Comparison of ENCODE assay signal across 29 cellular contexts in the genomic region with DNA sequence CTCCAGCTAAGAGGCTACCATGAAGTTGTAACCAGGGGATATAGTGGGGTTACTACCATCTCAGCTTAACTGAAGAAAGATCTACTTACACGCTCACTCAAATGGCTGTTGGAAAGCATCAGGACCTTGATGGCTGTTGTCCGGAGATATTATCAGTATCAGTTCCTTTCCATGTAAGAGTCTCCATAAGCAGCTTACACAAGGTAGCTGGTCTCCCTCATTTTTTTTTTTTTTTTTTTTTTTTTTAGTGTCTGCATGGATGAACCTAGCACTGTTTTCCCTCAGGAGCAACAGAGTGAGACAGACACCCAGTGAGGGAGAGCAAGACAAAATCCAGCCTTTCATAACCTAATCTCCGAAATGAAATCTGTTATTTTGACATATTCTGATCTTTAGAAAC.
"Had no signal": no experiment of that assay in that cellular context is flagged by ENCODE, and none has a peak within 500 bp of the region (broad histone marks: within the 10 kb centered on the region; RNA-seq: fewer than 3 reads in every experiment).

No MANE protein-coding gene starts in this region.

- FAIRE-seq: astrocyte, bronchial epithelial cell had no signal

- DNase-seq: activated effector memory CD4-positive, alpha-beta T cell treated with anti-CD3 and anti-CD28 coated beads, Interleukin-2, amount 50 U/mL, for 16 hours; activated effector memory CD4-positive, alpha-beta T cell treated with Interleukin-2 at 50 U/mL for 16 hours; activated gamma-delta T cell; activated gamma-delta T cell treated with Interleukin-2 at 50 U/mL for 16 hours; activated naive CD4-positive, alpha-beta T cell; activated naive CD4-positive, alpha-beta T cell treated with anti-CD3 and anti-CD28 coated beads for 36 hours; activated naive CD4-positive, alpha-beta T cell treated with anti-CD3 and anti-CD28 coated beads, Interleukin-2, amount 10 ng/mL, durations not matched to agents 7 days and 5 days; activated naive CD4-positive, alpha-beta T cell treated with anti-CD3 and anti-CD28 coated beads, Interleukin-2, amount 50 U/mL, for 16 hours; activated naive CD4-positive, alpha-beta T cell treated with Interleukin-2 at 50 U/mL for 16 hours; activated naive CD8-positive, alpha-beta T cell treated with anti-CD3 and anti-CD28 coated beads for 36 hours; activated naive CD8-positive, alpha-beta T cell treated with anti-CD3 and anti-CD28 coated beads, Interleukin-2, amount 10 ng/mL, durations not matched to agents 7 days and 5 days; activated naive CD8-positive, alpha-beta T cell treated with anti-CD3 and anti-CD28 coated beads, Interleukin-2, amount 50 U/mL, for 24 hours; activated T-cell treated with anti-CD3 and anti-CD28 coated beads, Interleukin-2, amount 50 U/mL, for 4 hours; activated T-cell treated with anti-CD3 and anti-CD28 coated beads, Interleukin-2, amount 50 U/mL, for 48 hours; activated T-cell treated with anti-CD3 and anti-CD28 coated beads, Interleukin-2, amount 50 U/mL, for 72 hours; adrenal gland; amniotic stem cell; amygdala; anterior cingulate cortex; aorta; body of pancreas; brain microvascular endothelial cell; caudate nucleus; central memory CD4-positive, alpha-beta T cell; cerebellar nuclear complex had no signal

- ATAC-seq: activated naive CD4-positive, alpha-beta T cell treated with anti-CD3 and anti-CD28 coated beads, Interleukin-2, amount 50 U/mL, for 72 hours; activated naive CD8-positive, alpha-beta T cell treated with anti-CD3 and anti-CD28 coated beads, Interleukin-2, amount 50 U/mL, for 24 hours; activated T-cell treated with anti-CD3 and anti-CD28 coated beads, Interleukin-2, amount 50 U/mL, for 4 hours; activated T-cell treated with anti-CD3 and anti-CD28 coated beads, Interleukin-2, amount 50 U/mL, for 72 hours; activated T-helper 17 cell treated with anti-CD3 and anti-CD28 coated beads, Interleukin-2, amount 50 U/mL, for 72 hours; body of pancreas had no signal
